ENCODE assay signal across 8 cellular contexts in genomic region chr18:63317556-63317946, GRCh38. TPM values are rescaled to one million over a fixed set of nuclear protein-coding genes. Genes with fewer than 3 reads are reported as not detected.
DNase-seq lines count a peak whose midpoint lies in the region; ATAC-seq and TF ChIP-seq lines count a peak whose summit lies in the region.

No MANE protein-coding gene starts in this region.

- H3K4me2 ChIP-seq in mammary epithelial cell (ENCODE audit: insufficient read depth, low read depth, low read length): no peak overlapping the region

- H3K4me3 ChIP-seq in mammary epithelial cell (replicated peaks in 1 of 3; ENCODE audit: insufficient read depth in 1 of 3, low read depth in 2 of 3, low read length in 3 of 3): no peak overlapping the region
- peak overlapping the region; percentile 42 for H3K4me3 ChIP-seq in mucosa of descending colon
- H3K4me3 ChIP-seq in upper lobe of left lung: peak overlapping the region in 3 of 4 donors; percentile 72 to 90 (median 85)

- TF ChIP-seq CTCF in MCF 10A (IDR thresholded peaks at IDR 0.05; ENCODE audit: unreplicated experiment): no peak
- TF ChIP-seq CTCF in mammary epithelial cell (conservative IDR thresholded peaks at IDR 0.05 in 1 of 2, IDR thresholded peaks at IDR 0.05 in 1 of 2; ENCODE audit: extremely low read depth in 1 of 2, insufficient read depth in 1 of 2, low read depth in 1 of 2, low read length in 2 of 2): no peak
- TF ChIP-seq CTCF in mucosa of descending colon (IDR thresholded peaks at IDR 0.05): no peak
- TF ChIP-seq CTCF in upper lobe of left lung (IDR thresholded peaks at IDR 0.05): no peak
- TF ChIP-seq CTCF in GM13976 (IDR thresholded peaks at IDR 0.05; ENCODE audit: borderline replicate concordance, control extremely low read depth, extremely low read depth, insufficient read depth, missing control alignments): no peak

- CTCF ChIA-PET in MCF 10A (lab: Yijun Ruan, JAX): interaction anchor here (0.7 to 3.3 kb wide), 6 partner anchors 11 to 305 kb away, joined by 3 to 26 read pairs (median 4); no protein-coding TSS in a partner anchor
- CTCF ChIA-PET in mammary epithelial cell (lab: Charles Lee; ENCODE audit: low non-redundant PET): interaction anchor here (0.6 kb wide), 2 partner anchors 192 to 294 kb away, joined by 3 to 5 read pairs; no protein-coding TSS in a partner anchor

- H4K20me1 ChIP-seq in mammary epithelial cell (ENCODE audit: insufficient read depth, low read length): peaks cover 2% of the 10 kb centered on the region

- DNase-seq in MCF 10A (ENCODE audit: unreplicated experiment) (no peak), mammary epithelial cell (no peak), mucosa of descending colon (no peak), upper lobe of left lung (no peak), GM13976 (ENCODE audit: low spot score) (no peak)

- no peak for TF ChIP-seq EP300 in upper lobe of left lung (IDR thresholded peaks at IDR 0.05)

- TF ChIP-seq POLR2A in upper lobe of left lung (IDR thresholded peaks at IDR 0.05): no peak

- H3K9me3 ChIP-seq in mammary epithelial cell (replicated peaks; ENCODE audit: insufficient read depth, low read length) (no peaks in the 10 kb centered on the region), mucosa of descending colon (no peaks in the 10 kb centered on the region), upper lobe of left lung (no peaks in the 10 kb centered on the region)

- H3K27ac Mint-ChIP-seq in MCF 10A (ENCODE audit: low read depth, unreplicated experiment): no peak overlapping the region

- H3K27me3 ChIP-seq in mammary epithelial cell (ENCODE audit: insufficient read depth, low read length) (peaks cover 4% of the 10 kb centered on the region), upper lobe of left lung (peaks cover 0 to 5% (median 2%) of the 10 kb centered on the region in 4 donors)

- WGBS in mammary epithelial cell (ENCODE audit: low coverage, missing lambda C conversion rate): 58% methylated on average over 7 of the region's 10 CpGs
- WGBS in upper lobe of left lung, 2 donors: 73 to 76% methylated on average over 10 of the region's 10 CpGs

- H3K79me2 ChIP-seq in mammary epithelial cell (ENCODE audit: insufficient read depth, low read length): no peaks in the 10 kb centered on the region

- no peak overlapping the region for H3K9ac ChIP-seq in mammary epithelial cell (ENCODE audit: insufficient read depth, low read length)

- no TSS peak for BruUV-seq in MCF 10A (replicated peaks; lab: Mats Ljungman, UMichigan)
- no TSS peak for BruUV-seq in mammary epithelial cell (replicated peaks; lab: Mats Ljungman, UMichigan)

- H2AFZ ChIP-seq in mammary epithelial cell (ENCODE audit: low read depth, low read length): no peak overlapping the region

- ATAC-seq in mucosa of descending colon (no peak), upper lobe of left lung (ENCODE audit: low FRiP score in 2 of 2) (no peak), HG02981 (IDR thresholded peaks at IDR 0.05; ENCODE audit: unreplicated experiment) (no peak), GM19023 (IDR thresholded peaks at IDR 0.05; ENCODE audit: unreplicated experiment) (no peak)

- peaks cover 16% of the 10 kb centered on the region for H3K4me1 Mint-ChIP-seq in MCF 10A (ENCODE audit: insufficient read depth, unreplicated experiment)

- no peaks in the 10 kb centered on the region for H3K9me3 Mint-ChIP-seq in MCF 10A (ENCODE audit: unreplicated experiment)

- intact Hi-C loops in MCF 10A (cut with micrococcal nuclease): no loop called here
- intact Hi-C loops in mammary epithelial cell (cut with micrococcal nuclease): no loop called here
- intact Hi-C loops in mucosa of descending colon (cut with DNase I, micrococcal nuclease): loop anchor here (10.0 kb wide), 2 partner anchors 63 to 73 kb away; no protein-coding TSS in a partner anchor

- H3K27ac ChIP-seq in mammary epithelial cell (ENCODE audit: insufficient read depth, low read depth, low read length): no peak overlapping the region
- peak overlapping the region; percentile 52 for H3K27ac ChIP-seq in angular gyrus (ENCODE audit: low read depth, low read length)
- H3K27ac ChIP-seq in upper lobe of left lung: peak overlapping the region in 2 of 4 donors; percentile 66 to 73

- H3K36me3 ChIP-seq in mammary epithelial cell (ENCODE audit: insufficient read depth, low read length): no peaks in the 10 kb centered on the region
- no peaks in the 10 kb centered on the region for H3K36me3 ChIP-seq in mucosa of descending colon (ENCODE audit: low read depth)
- no peaks in the 10 kb centered on the region for H3K36me3 ChIP-seq in upper lobe of left lung

- H3K4me3 Mint-ChIP-seq in MCF 10A (ENCODE audit: unreplicated experiment): peak overlapping the region; percentile 96

- POLR2A ChIA-PET in MCF 10A (lab: Yijun Ruan, JAX): interaction anchor here (1.0 to 1.2 kb wide), 2 partner anchors 19 to 49 kb away, joined by 4 to 6 read pairs; no protein-coding TSS in a partner anchor

- peaks cover 10% of the 10 kb centered on the region for H3K4me1 ChIP-seq in mammary epithelial cell (ENCODE audit: insufficient read depth, low read length)
- H3K4me1 ChIP-seq in mucosa of descending colon (ENCODE audit: low read depth): peaks cover 7% of the 10 kb centered on the region
- H3K4me1 ChIP-seq in upper lobe of left lung: peaks cover 9 to 33% (median 22%) of the 10 kb centered on the region in 4 donors

- dilution Hi-C loops in mammary epithelial cell (cut with HindIII; ENCODE audit: low sequenced_read_pairs): no loop called here

- H3K36me3 Mint-ChIP-seq in MCF 10A (ENCODE audit: insufficient read depth, unreplicated experiment): peaks cover 5% of the 10 kb centered on the region

- no peaks in the 10 kb centered on the region for H3K27me3 Mint-ChIP-seq in MCF 10A (ENCODE audit: insufficient read depth, unreplicated experiment)

- in situ Hi-C loops in mammary epithelial cell (cut with MboI; ENCODE audit: low sequenced_read_pairs in 2 of 2): loop anchor here in 1 of 2 donors (10.0 kb wide), 2 partner anchors 183 to 303 kb away; no protein-coding TSS in a partner anchor
- in situ Hi-C loops in GM13976 (cut with MboI; ENCODE audit: low sequenced_read_pairs, unreplicated experiment): loop anchor here (5.0 kb wide), 1 partner anchor 160 kb away; no protein-coding TSS in a partner anchor

RNA-seq across cellular contexts. Expression of gene BCL2, which starts 2.0 kb away (rescaled TPM):
- 3.0 and 5.7 TPM in 2 replicates for total RNA-seq in MCF 10A (2022)
- total RNA-seq in mammary epithelial cell: 1 to 10 TPM in 1 of 2 donors, under 1 TPM in 1; 0.83 to 1.6 TPM
- 0.37 TPM for polyA plus RNA-seq in mammary epithelial cell
- 0.67 TPM for polyA minus RNA-seq in mammary epithelial cell
- total RNA-seq in mucosa of descending colon: 10 to 100 TPM; 17.7 to 25.7 (median 20.5) TPM
- 10 to 100 TPM in 4 of 6 donors, 1 to 10 TPM in 2; 5.9 to 19.9 (median 11.4) TPM for total RNA-seq in upper lobe of left lung

RNA-seq across cellular contexts. Expression of gene KDSR, which starts 49.5 kb away (rescaled TPM):
- total RNA-seq in MCF 10A (2022) (97.4 and 108 TPM in 2 replicates), mammary epithelial cell (100 to 1,000 TPM in 1 of 2 donors, 10 to 100 TPM in 1; 65.7 to 101 TPM), mucosa of descending colon (10 to 100 TPM; 33.6 to 79.4 (median 51.4) TPM), upper lobe of left lung (10 to 100 TPM; 26.2 to 68.8 (median 45.2) TPM)
- polyA plus RNA-seq in mammary epithelial cell: 61.5 TPM
- polyA minus RNA-seq in mammary epithelial cell: 126 TPM

Comparison
In these comparisons a context has a peak if more than half of its experiments do, and no peak if none do; other contexts are left out.
1. H3K4me3 ChIP-seq: peak in mucosa of descending colon (single experiment) and upper lobe of left lung (3 of 4); none in mammary epithelial cell (0 of 3).
2. intact Hi-C loops: an anchor here in mucosa of descending colon (10.0 kb wide); none called in MCF 10A and mammary epithelial cell.